ENCODE assay signal across 20 cellular contexts in genomic region chr6:111718990-111719389, GRCh38.
A peak's percentile ranks its signal among the peaks of the same experiment; 100 is the strongest.
DNase-seq lines count a peak whose midpoint lies in the region; TF ChIP-seq lines count a peak whose summit lies in the region.
"Had no signal": no experiment of that assay in that cellular context is flagged by ENCODE, and none has a peak within 500 bp of the region (broad histone marks: within the 10 kb centered on the region; RNA-seq: fewer than 3 reads in every experiment).

No MANE protein-coding gene starts in this region.

- H3K27me3 Mint-ChIP-seq in activated CD4-positive, alpha-beta memory T cell treated with anti-CD3 and anti-CD28 coated beads for 36 hours, result no peaks in the 10 kb centered on the region
- H3K27me3 Mint-ChIP-seq in activated CD4-positive, alpha-beta memory T cell treated with anti-CD3 and anti-CD28 coated beads, Interleukin-2, amount 10 ng/mL, durations not matched to agents 7 days and 5 days, result no peaks in the 10 kb centered on the region
- H3K27me3 Mint-ChIP-seq in neural crest cell (ENCODE audit: low read depth), result no peaks in the 10 kb centered on the region
- H3K27me3 Mint-ChIP-seq: stimulated activated naive B cell treated with anti-CD40 and anti-IgM and Interleukin-4, amounts not matched to agents 10 μg/mL and 1 μg/mL and 100 μg/mL, for 72 hours had no signal

- peaks cover 57% of the 10 kb centered on the region for H3K36me3 Mint-ChIP-seq in activated CD4-positive, alpha-beta memory T cell treated with anti-CD3 and anti-CD28 coated beads for 36 hours
- peaks cover 54% of the 10 kb centered on the region for H3K36me3 Mint-ChIP-seq in activated CD4-positive, alpha-beta memory T cell treated with anti-CD3 and anti-CD28 coated beads, Interleukin-2, amount 10 ng/mL, durations not matched to agents 7 days and 5 days (ENCODE audit: low read depth)
- peaks cover 32% of the 10 kb centered on the region for H3K36me3 Mint-ChIP-seq in neural crest cell (ENCODE audit: low read depth)

- TF ChIP-seq CTCF in neural crest cell (conservative IDR thresholded peaks at IDR 0.05), result no peak

- no peak for DNase-seq in activated CD4-positive, alpha-beta memory T cell treated with anti-CD3 and anti-CD28 coated beads for 36 hours
- no peak for DNase-seq in activated CD4-positive, alpha-beta memory T cell treated with anti-CD3 and anti-CD28 coated beads, Interleukin-2, amount 10 ng/mL, durations not matched to agents 7 days and 5 days
- peak; percentile 20 for DNase-seq in HCEC 1CT
- DNase-seq in dedifferentiated amniotic fluid mesenchymal stem cell (ENCODE audit: extremely low spot score), result peak; percentile 40
- DNase-seq in neural crest cell (ENCODE audit: low read depth, low spot score), result no peak
- DNase-seq in GM19240 (ENCODE audit: insufficient read length, low spot score), result no peak
- DNase-seq in activated CD8-positive, alpha-beta memory T cell treated with anti-CD3 and anti-CD28 coated beads, Interleukin-2, amount 50 U/mL, for 4 hours, result no peak
- DNase-seq in stimulated activated CD8-positive, alpha-beta memory T cell treated with anti-CD3 and anti-CD28 coated beads, Interleukin-4, amount 100 ng/mL, for 48 hours, result no peak
- DNase-seq: activated CD4-positive, CD25-positive, alpha-beta regulatory T cell; caudate nucleus; effector CD4-positive, alpha-beta T cell; hippocampal formation; KG1; NCI-H1092; NCI-H524 treated with DMSO at 0.1 percent for 48 hours; nucleus accumbens; retina; SHP77; stimulated activated naive B cell treated with anti-CD40 and anti-IgM and Interleukin-4, amounts not matched to agents 10 μg/mL and 1 μg/mL and 100 μg/mL, for 72 hours had no signal

- H3K4me3 Mint-ChIP-seq in activated CD4-positive, alpha-beta memory T cell treated with anti-CD3 and anti-CD28 coated beads for 36 hours, result no peak overlapping the region
- H3K4me3 Mint-ChIP-seq in activated CD4-positive, alpha-beta memory T cell treated with anti-CD3 and anti-CD28 coated beads, Interleukin-2, amount 10 ng/mL, durations not matched to agents 7 days and 5 days, result no peak overlapping the region
- H3K4me3 Mint-ChIP-seq in neural crest cell, result no peak overlapping the region
- H3K4me3 Mint-ChIP-seq: stimulated activated naive B cell treated with anti-CD40 and anti-IgM and Interleukin-4, amounts not matched to agents 10 μg/mL and 1 μg/mL and 100 μg/mL, for 72 hours; T-helper 2 cell treated with Interferon-gamma antibody and Interleukin-4, amounts not matched to agents 5 μg/mL and 100 μg/mL, for 36 hours had no signal

- CTCF ChIA-PET in activated CD4-positive, alpha-beta memory T cell treated with anti-CD3 and anti-CD28 coated beads for 36 hours (lab: Charles Lee), result interaction anchor here (1.5 kb wide), 1 partner anchor 9 kb away, joined by 6 read pairs; no protein-coding TSS in a partner anchor
- CTCF ChIA-PET in activated CD4-positive, alpha-beta memory T cell treated with anti-CD3 and anti-CD28 coated beads, Interleukin-2, amount 10 ng/mL, durations not matched to agents 7 days and 5 days (lab: Charles Lee), result interaction anchor here (0.8 kb wide), 1 partner anchor 122 kb away, joined by 4 read pairs; no protein-coding TSS in a partner anchor

- intact Hi-C loops in activated CD4-positive, alpha-beta memory T cell treated with anti-CD3 and anti-CD28 coated beads for 36 hours (cut with micrococcal nuclease), result no loop called here

- peaks cover 86% of the 10 kb centered on the region for H3K4me1 Mint-ChIP-seq in activated CD4-positive, alpha-beta memory T cell treated with anti-CD3 and anti-CD28 coated beads for 36 hours (ENCODE audit: low read depth)
- H3K4me1 Mint-ChIP-seq in activated CD4-positive, alpha-beta memory T cell treated with anti-CD3 and anti-CD28 coated beads, Interleukin-2, amount 10 ng/mL, durations not matched to agents 7 days and 5 days, result peaks cover 58% of the 10 kb centered on the region
- H3K4me1 Mint-ChIP-seq in neural crest cell, result peaks cover 31% of the 10 kb centered on the region

- peak overlapping the region; percentile 69 for H3K27ac Mint-ChIP-seq in activated CD4-positive, alpha-beta memory T cell treated with anti-CD3 and anti-CD28 coated beads for 36 hours
- H3K27ac Mint-ChIP-seq in activated CD4-positive, alpha-beta memory T cell treated with anti-CD3 and anti-CD28 coated beads, Interleukin-2, amount 10 ng/mL, durations not matched to agents 7 days and 5 days, result no peak overlapping the region
- H3K27ac Mint-ChIP-seq in neural crest cell (ENCODE audit: unreplicated experiment), result peak overlapping the region; percentile 85
- H3K27ac Mint-ChIP-seq: stimulated activated naive B cell treated with anti-CD40 and anti-IgM and Interleukin-4, amounts not matched to agents 10 μg/mL and 1 μg/mL and 100 μg/mL, for 72 hours; T-helper 2 cell treated with Interferon-gamma antibody and Interleukin-4, amounts not matched to agents 5 μg/mL and 100 μg/mL, for 36 hours had no signal

- POLR2A ChIA-PET in activated CD4-positive, alpha-beta memory T cell treated with anti-CD3 and anti-CD28 coated beads for 36 hours (lab: Charles Lee), result no interaction called here
- POLR2A ChIA-PET in activated CD4-positive, alpha-beta memory T cell treated with anti-CD3 and anti-CD28 coated beads, Interleukin-2, amount 10 ng/mL, durations not matched to agents 7 days and 5 days (lab: Charles Lee), result no interaction called here

- H3K9me3 Mint-ChIP-seq in activated CD4-positive, alpha-beta memory T cell treated with anti-CD3 and anti-CD28 coated beads for 36 hours, result no peaks in the 10 kb centered on the region
- H3K9me3 Mint-ChIP-seq in activated CD4-positive, alpha-beta memory T cell treated with anti-CD3 and anti-CD28 coated beads, Interleukin-2, amount 10 ng/mL, durations not matched to agents 7 days and 5 days, result no peaks in the 10 kb centered on the region
- no peaks in the 10 kb centered on the region for H3K9me3 Mint-ChIP-seq in neural crest cell
- H3K9me3 Mint-ChIP-seq: stimulated activated naive B cell treated with anti-CD40 and anti-IgM and Interleukin-4, amounts not matched to agents 10 μg/mL and 1 μg/mL and 100 μg/mL, for 72 hours; T-helper 2 cell treated with Interferon-gamma antibody and Interleukin-4, amounts not matched to agents 5 μg/mL and 100 μg/mL, for 36 hours had no signal

Comparison
In these comparisons a context has a peak if more than half of its experiments do, and no peak if none do; other contexts are left out.
1. DNase-seq: peak in HCEC 1CT (single experiment) and dedifferentiated amniotic fluid mesenchymal stem cell (single experiment); none in activated CD4-positive, alpha-beta memory T cell treated with anti-CD3 and anti-CD28 coated beads for 36 hours (single experiment), activated CD4-positive, alpha-beta memory T cell treated with anti-CD3 and anti-CD28 coated beads, Interleukin-2, amount 10 ng/mL, durations not matched to agents 7 days and 5 days (single experiment), neural crest cell (single experiment), GM19240 (single experiment), activated CD8-positive, alpha-beta memory T cell treated with anti-CD3 and anti-CD28 coated beads, Interleukin-2, amount 50 U/mL, for 4 hours (single experiment) and stimulated activated CD8-positive, alpha-beta memory T cell treated with anti-CD3 and anti-CD28 coated beads, Interleukin-4, amount 100 ng/mL, for 48 hours (single experiment).